ENCODE assay signal across 8 cellular contexts in genomic region chr1:6614019-6614952, GRCh38. TPM values are rescaled to one million over a fixed set of nuclear protein-coding genes. Genes with fewer than 3 reads are reported as not detected.
DNase-seq lines count a peak whose midpoint lies in the region; ATAC-seq and TF ChIP-seq lines count a peak whose summit lies in the region.

No MANE protein-coding gene starts in this region.

- peaks cover 10% of the 10 kb centered on the region for H3K4me1 ChIP-seq in adipocyte (ENCODE audit: control insufficient read depth, insufficient read depth, low read length)
- peaks cover 20% of the 10 kb centered on the region for H3K4me1 ChIP-seq in psoas muscle

- H3K9me3 ChIP-seq in adipocyte (ENCODE audit: control insufficient read depth, low read length): no peaks in the 10 kb centered on the region
- H3K9me3 ChIP-seq in psoas muscle: no peaks in the 10 kb centered on the region

- no peaks in the 10 kb centered on the region for H3K27me3 ChIP-seq in adipocyte (replicated peaks; ENCODE audit: control insufficient read depth, insufficient read depth, low read length)
- no peaks in the 10 kb centered on the region for H3K27me3 ChIP-seq in psoas muscle (ENCODE audit: insufficient read depth in 3 of 3, low read length in 2 of 3)

- TF ChIP-seq CTCF in GM13977 (IDR thresholded peaks at IDR 0.05; ENCODE audit: extremely low read depth, insufficient read depth, missing control alignments): no peak
- TF ChIP-seq CTCF in psoas muscle (IDR thresholded peaks at IDR 0.05): no peak

- peak overlapping the region; percentile 98 for H3K27ac ChIP-seq in psoas muscle

- intact Hi-C loops in left cardiac atrium (cut with DNase I) (no loop called here), psoas muscle (cut with DNase I) (no loop called here)

- peak; percentile 8 to 21 for ATAC-seq in left cardiac atrium
- peak in 2 of 4 donors; percentile 8 to 12 for ATAC-seq in psoas muscle
- ATAC-seq in HG02678 (IDR thresholded peaks at IDR 0.05; ENCODE audit: unreplicated experiment): no peak

- H3K4me3 ChIP-seq in adipocyte (ENCODE audit: low read length) (peak overlapping the region; percentile 82), psoas muscle (peak overlapping the region; percentile 82)

- in situ Hi-C loops in GM13977 (cut with MboI; ENCODE audit: low pct_unique_long_range_greater_than_20kb, low sequenced_read_pairs, unreplicated experiment): no loop called here

- peak overlapping the region; percentile 79 for H3K9ac ChIP-seq in adipocyte (ENCODE audit: low read length)

- H3K36me3 ChIP-seq in adipocyte (ENCODE audit: control insufficient read depth, insufficient read depth, low read length, severe bottlenecking) (peaks cover 6% of the 10 kb centered on the region), psoas muscle (ENCODE audit: insufficient read depth in 1 of 2, low read depth in 1 of 2) (peaks cover 0 to 20% of the 10 kb centered on the region in 2 donors)

- WGBS in psoas muscle, 3 donors: 1 to 2% (median 1%) methylated on average over 38 to 119 of the region's 121 CpGs

- peak; percentile 94 for DNase-seq in GM13977 (ENCODE audit: low spot score)
- DNase-seq in RKO (ENCODE audit: low spot score): peak; percentile 43
- DNase-seq in adipocyte (ENCODE audit: low read depth): peak; percentile 81
- peak; percentile 69 for DNase-seq in left cardiac atrium
- DNase-seq in psoas muscle: peak; percentile 69 to 70
- no peak for DNase-seq in SW480 (ENCODE audit: low spot score)
- no peak for DNase-seq in GDM1 (lab: John Stamatoyannopoulos, UW)

RNA-seq across cellular contexts. Expression of gene PHF13, which starts 0.8 kb away (rescaled TPM):
- total RNA-seq in left cardiac atrium (1 to 10 TPM; 7.8 to 9.0 TPM), psoas muscle (10 to 100 TPM in 1 of 4 donors, 1 to 10 TPM in 3; 5.4 to 21.3 (median 8.2) TPM)
- polyA plus RNA-seq in psoas muscle: 1 to 10 TPM; 4.8 to 7.5 (median 7.1) TPM

RNA-seq across cellular contexts. Expression of gene THAP3, which starts 10.4 kb away (rescaled TPM):
- total RNA-seq in left cardiac atrium (10 to 100 TPM in 1 of 2 donors, 1 to 10 TPM in 1; 8.9 to 14.6 TPM), psoas muscle (10 to 100 TPM in 2 of 4 donors, 1 to 10 TPM in 2; 8.9 to 18.8 (median 13.4) TPM)
- 10 to 100 TPM; 19.6 to 40.1 (median 22.8) TPM for polyA plus RNA-seq in psoas muscle

RNA-seq across cellular contexts. Expression of gene KLHL21, which starts 11.6 kb away (rescaled TPM):
- total RNA-seq in left cardiac atrium (10 to 100 TPM; 43.9 to 75.8 TPM), psoas muscle (100 to 1,000 TPM in 3 of 4 donors, 10 to 100 TPM in 1; 87.3 to 253 (median 113) TPM)
- polyA plus RNA-seq in psoas muscle: 100 to 1,000 TPM in 2 of 3 donors, 10 to 100 TPM in 1; 83.1 to 200 (median 120) TPM

RNA-seq across cellular contexts. Expression of gene ZBTB48, which starts 34.5 kb away (rescaled TPM):
- total RNA-seq in left cardiac atrium (10 to 100 TPM; 11.5 to 14.3 TPM), psoas muscle (10 to 100 TPM in 3 of 4 donors, 1 to 10 TPM in 1; 3.7 to 12.0 (median 11.4) TPM)
- 10 to 100 TPM in 2 of 3 donors, 1 to 10 TPM in 1; 9.7 to 16.6 (median 15.1) TPM for polyA plus RNA-seq in psoas muscle

RNA-seq across cellular contexts. Expression of gene TAS1R1, which starts 59.2 kb away (rescaled TPM):
- total RNA-seq in left cardiac atrium: not detected
- total RNA-seq in psoas muscle: not detected
- polyA plus RNA-seq in psoas muscle: under 1 TPM in 2 of 3 donors, not detected in 1; 0.04 to 0.16 TPM

Comparison
In these comparisons a context has a peak if more than half of its experiments do, and no peak if none do; other contexts are left out.
1. DNase-seq: peak in GM13977 (single experiment), RKO (single experiment), adipocyte (single experiment), left cardiac atrium (single experiment) and psoas muscle (2 of 2); none in SW480 (single experiment) and GDM1 (single experiment).